ENCODE assay signal across 1 cellular context in the genomic region with DNA sequence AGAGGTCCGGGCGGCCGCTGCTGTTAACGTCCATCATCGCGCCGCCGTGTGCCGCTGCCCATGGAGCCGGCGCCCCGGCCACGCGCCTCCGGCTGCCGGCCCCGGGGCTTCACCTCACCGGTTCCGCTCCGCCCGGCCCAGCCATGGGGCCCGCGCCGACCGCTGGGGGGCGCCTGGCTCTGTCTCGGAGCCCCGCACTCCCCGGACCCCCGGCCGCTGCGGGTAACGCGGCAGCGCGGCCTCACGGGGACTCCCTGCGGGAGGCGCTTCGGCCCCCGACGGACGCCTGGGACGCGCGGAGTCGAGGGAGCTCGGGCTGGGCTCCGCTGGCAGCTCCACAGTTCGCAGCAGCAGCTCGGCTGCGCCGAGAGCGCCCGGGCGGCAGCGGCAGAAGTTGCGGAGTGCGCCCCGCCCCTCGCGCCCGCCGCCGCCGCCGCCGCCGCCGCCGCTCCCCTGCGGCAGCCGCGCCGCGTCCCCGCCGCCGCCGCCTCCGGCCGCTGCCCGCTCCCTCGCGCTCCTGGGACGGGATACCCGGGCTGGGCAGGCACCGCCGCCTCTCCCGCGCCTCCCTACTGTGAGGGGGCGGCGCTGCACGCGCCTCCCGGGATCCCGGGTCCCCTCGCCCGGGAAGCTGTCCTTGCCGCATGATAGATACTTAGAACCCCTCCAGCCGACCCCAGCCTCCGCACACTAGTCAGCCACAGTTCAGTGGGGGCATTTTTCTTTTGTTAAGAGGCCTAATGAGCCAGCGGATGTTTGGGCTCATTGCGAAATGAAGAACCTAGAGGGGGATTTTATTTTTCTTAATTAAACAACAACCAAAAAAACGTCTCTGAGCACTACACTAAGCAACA.
TF ChIP-seq lines count a peak whose summit lies in the region.

A gene (minus strand): TSS at position 405 of the 854 bp plus-strand sequence. CDS start 368 bp downstream, at position 37.

TF ChIP-seq in HepG2, 621 proteins besides CTCF, POLR2A, EP300 and RAD21 (continued from another document):
- TF ChIP-seq, protein P1, sequence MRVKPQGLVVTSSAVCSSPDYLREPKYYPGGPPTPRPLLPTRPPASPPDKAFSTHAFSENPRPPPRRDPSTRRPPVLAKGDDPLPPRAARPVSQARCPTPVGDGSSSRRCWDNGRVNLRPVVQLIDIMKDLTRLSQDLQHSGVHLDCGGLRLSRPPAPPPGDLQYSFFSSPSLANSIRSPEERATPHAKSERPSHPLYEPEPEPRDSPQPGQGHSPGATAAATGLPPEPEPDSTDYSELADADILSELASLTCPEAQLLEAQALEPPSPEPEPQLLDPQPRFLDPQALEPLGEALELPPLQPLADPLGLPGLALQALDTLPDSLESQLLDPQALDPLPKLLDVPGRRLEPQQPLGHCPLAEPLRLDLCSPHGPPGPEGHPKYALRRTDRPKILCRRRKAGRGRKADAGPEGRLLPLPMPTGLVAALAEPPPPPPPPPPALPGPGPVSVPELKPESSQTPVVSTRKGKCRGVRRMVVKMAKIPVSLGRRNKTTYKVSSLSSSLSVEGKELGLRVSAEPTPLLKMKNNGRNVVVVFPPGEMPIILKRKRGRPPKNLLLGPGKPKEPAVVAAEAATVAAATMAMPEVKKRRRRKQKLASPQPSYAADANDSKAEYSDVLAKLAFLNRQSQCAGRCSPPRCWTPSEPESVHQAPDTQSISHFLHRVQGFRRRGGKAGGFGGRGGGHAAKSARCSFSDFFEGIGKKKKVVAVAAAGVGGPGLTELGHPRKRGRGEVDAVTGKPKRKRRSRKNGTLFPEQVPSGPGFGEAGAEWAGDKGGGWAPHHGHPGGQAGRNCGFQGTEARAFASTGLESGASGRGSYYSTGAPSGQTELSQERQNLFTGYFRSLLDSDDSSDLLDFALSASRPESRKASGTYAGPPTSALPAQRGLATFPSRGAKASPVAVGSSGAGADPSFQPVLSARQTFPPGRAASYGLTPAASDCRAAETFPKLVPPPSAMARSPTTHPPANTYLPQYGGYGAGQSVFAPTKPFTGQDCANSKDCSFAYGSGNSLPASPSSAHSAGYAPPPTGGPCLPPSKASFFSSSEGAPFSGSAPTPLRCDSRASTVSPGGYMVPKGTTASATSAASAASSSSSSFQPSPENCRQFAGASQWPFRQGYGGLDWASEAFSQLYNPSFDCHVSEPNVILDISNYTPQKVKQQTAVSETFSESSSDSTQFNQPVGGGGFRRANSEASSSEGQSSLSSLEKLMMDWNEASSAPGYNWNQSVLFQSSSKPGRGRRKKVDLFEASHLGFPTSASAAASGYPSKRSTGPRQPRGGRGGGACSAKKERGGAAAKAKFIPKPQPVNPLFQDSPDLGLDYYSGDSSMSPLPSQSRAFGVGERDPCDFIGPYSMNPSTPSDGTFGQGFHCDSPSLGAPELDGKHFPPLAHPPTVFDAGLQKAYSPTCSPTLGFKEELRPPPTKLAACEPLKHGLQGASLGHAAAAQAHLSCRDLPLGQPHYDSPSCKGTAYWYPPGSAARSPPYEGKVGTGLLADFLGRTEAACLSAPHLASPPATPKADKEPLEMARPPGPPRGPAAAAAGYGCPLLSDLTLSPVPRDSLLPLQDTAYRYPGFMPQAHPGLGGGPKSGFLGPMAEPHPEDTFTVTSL (CRISPR knock-in tag; IDR thresholded peaks at IDR 0.05; ENCODE audit: borderline replicate concordance) = no peak
- TF ChIP-seq SP4 (CRISPR knock-in tag; IDR thresholded peaks at IDR 0.05) (0 out of 2 replicates have a peak, but pooled peaks have one; percentile 33), ZNF367 (CRISPR knock-in tag; IDR thresholded peaks at IDR 0.05; ENCODE audit: borderline replicate concordance) (no peak), ZNF614 (CRISPR knock-in tag; IDR thresholded peaks at IDR 0.05; ENCODE audit: borderline replicate concordance) (no peak), ZNF484 (CRISPR knock-in tag; IDR thresholded peaks at IDR 0.05; ENCODE audit: borderline replicate concordance, low read depth) (no peak), SMC3 (IDR thresholded peaks at IDR 0.05; ENCODE audit: low read length) (no peak), ZSCAN22 (CRISPR knock-in tag; IDR thresholded peaks at IDR 0.05) (no peak), MBD4 (IDR thresholded peaks at IDR 0.05; ENCODE audit: borderline replicate concordance, low read length) (no peak), NCOR1 (IDR thresholded peaks at IDR 0.05; ENCODE audit: borderline replicate concordance, low read length) (no peak), NAIF1 (CRISPR knock-in tag; IDR thresholded peaks at IDR 0.05; ENCODE audit: borderline replicate concordance) (no peak), ZNF777 (CRISPR knock-in tag; IDR thresholded peaks at IDR 0.05) (peak; percentile 91), ZNF256 (CRISPR knock-in tag; conservative IDR thresholded peaks at IDR 0.05) (no peak)
- TF ChIP-seq, protein P2, sequence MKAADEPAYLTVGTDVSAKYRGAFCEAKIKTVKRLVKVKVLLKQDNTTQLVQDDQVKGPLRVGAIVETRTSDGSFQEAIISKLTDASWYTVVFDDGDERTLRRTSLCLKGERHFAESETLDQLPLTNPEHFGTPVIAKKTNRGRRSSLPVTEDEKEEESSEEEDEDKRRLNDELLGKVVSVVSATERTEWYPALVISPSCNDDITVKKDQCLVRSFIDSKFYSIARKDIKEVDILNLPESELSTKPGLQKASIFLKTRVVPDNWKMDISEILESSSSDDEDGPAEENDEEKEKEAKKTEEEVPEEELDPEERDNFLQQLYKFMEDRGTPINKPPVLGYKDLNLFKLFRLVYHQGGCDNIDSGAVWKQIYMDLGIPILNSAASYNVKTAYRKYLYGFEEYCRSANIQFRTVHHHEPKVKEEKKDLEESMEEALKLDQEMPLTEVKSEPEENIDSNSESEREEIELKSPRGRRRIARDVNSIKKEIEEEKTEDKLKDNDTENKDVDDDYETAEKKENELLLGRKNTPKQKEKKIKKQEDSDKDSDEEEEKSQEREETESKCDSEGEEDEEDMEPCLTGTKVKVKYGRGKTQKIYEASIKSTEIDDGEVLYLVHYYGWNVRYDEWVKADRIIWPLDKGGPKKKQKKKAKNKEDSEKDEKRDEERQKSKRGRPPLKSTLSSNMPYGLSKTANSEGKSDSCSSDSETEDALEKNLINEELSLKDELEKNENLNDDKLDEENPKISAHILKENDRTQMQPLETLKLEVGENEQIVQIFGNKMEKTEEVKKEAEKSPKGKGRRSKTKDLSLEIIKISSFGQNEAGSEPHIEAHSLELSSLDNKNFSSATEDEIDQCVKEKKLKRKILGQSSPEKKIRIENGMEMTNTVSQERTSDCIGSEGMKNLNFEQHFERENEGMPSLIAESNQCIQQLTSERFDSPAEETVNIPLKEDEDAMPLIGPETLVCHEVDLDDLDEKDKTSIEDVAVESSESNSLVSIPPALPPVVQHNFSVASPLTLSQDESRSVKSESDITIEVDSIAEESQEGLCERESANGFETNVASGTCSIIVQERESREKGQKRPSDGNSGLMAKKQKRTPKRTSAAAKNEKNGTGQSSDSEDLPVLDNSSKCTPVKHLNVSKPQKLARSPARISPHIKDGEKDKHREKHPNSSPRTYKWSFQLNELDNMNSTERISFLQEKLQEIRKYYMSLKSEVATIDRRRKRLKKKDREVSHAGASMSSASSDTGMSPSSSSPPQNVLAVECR (CRISPR knock-in tag; IDR thresholded peaks at IDR 0.05; ENCODE audit: borderline replicate concordance) = peak; percentile 34; the same call in 1 of the 2 replicates
